ENCODE assay signal across 17 cellular contexts in genomic region chr21:34574984-34575529, GRCh38.
"Had no signal": no experiment of that assay in that cellular context is flagged by ENCODE, and none has a peak within 500 bp of the region (broad histone marks: within the 10 kb centered on the region; RNA-seq: fewer than 3 reads in every experiment).

No MANE protein-coding gene starts in this region.

- H3K4me3 Mint-ChIP-seq: activated naive CD8-positive, alpha-beta T cell; T-helper 17 cell had no signal

- H3K36me3 ChIP-seq: left lung, neutrophil, right lobe of liver, upper lobe of left lung had no signal

- H3K4me1 Mint-ChIP-seq: T-helper 17 cell had no signal

- H3K9me3 ChIP-seq: left lung, neutrophil, right lobe of liver, upper lobe of left lung had no signal

- H3K27ac Mint-ChIP-seq: activated naive CD8-positive, alpha-beta T cell; T-helper 17 cell had no signal

- DNase-seq: activated CD4-positive, CD25-positive, alpha-beta regulatory T cell; activated effector memory CD4-positive, alpha-beta T cell treated with Interleukin-2 at 50 U/mL for 16 hours; activated T-cell treated with anti-CD3 and anti-CD28 coated beads, Interleukin-2, amount 50 U/mL, for 1 hour; amygdala; foreskin fibroblast; left lung; mesenchymal stem cell; right lobe of liver; spleen; stimulated activated CD4-positive, alpha-beta T cell treated with anti-CD3 and anti-CD28 coated beads, Interleukin-1b, Interleukin-23, amount 100 ng/mL, for 48 hours; stimulated activated naive CD4-positive, alpha-beta T cell; substantia nigra; T-helper 17 cell; upper lobe of left lung had no signal

- H3K27me3 Mint-ChIP-seq: activated naive CD8-positive, alpha-beta T cell; T-helper 17 cell had no signal

- H3K4me3 ChIP-seq: left lung, right lobe of liver, spleen, upper lobe of left lung had no signal

- ATAC-seq: left lung, T-helper 17 cell had no signal

- H3K27me3 ChIP-seq: dorsolateral prefrontal cortex, left lung, neutrophil, right lobe of liver, spleen, upper lobe of left lung had no signal

- H3K27ac ChIP-seq: dorsolateral prefrontal cortex, left lung, neutrophil, right lobe of liver, spleen had no signal
